Comparison of ENCODE assay signal across 2 cellular contexts in the genomic region with DNA sequence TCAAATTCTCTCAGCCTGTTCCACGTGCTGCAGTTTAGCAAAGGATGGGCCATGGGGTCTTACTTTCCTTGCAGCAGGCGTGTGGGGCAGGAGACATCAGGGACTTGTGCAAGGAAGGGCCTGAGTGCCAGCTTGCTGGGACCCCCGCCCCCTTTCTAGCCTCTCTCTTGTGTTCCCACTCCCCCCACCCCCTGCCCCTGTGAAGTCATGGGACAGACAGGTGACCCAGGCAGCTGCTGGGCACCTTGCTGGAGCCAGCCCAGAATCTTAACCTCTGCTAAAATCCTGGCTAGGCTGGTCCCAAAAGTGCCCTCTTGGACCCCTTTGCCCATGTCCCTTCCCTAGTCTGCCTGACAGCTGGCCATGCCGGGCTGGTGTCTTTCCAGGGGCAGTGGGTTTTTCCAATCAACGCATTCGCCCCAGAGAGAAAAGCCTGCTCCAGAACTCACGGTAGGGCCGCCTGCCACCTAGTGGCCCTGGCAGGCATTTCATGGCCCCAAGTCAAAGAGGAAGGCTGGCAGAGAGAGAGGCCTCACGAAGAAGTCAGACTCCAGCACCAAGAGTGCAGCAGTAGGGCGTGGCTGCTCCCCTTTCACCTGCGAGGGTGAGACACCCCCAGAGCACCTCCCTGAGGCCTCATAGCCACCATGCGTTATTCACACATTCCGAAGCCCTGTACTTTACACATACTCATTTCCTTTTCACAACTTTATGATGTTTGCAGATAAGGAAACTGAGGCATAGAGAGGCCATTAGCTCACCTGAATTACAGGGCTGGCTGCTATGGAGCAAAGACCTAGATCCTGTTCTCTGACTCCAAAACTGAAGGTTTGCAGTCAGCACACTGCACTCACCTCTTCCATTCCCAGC.
TF ChIP-seq lines count a peak whose summit lies in the region.

No MANE protein-coding gene starts in this region.

TF ChIP-seq in HCT116, 20 proteins besides CTCF, POLR2A, EP300 and RAD21 (continued from another document):
- TF ChIP-seq ZFX (IDR thresholded peaks at IDR 0.05) (no peak), EGR1 (IDR thresholded peaks at IDR 0.05; ENCODE audit: low read depth) (no peak), SP1 (IDR thresholded peaks at IDR 0.05; ENCODE audit: low read depth) (no peak), ZNF274 (IDR thresholded peaks at IDR 0.05; ENCODE audit: low read depth, low read length) (no peak), CEBPB (IDR thresholded peaks at IDR 0.05; ENCODE audit: low read depth) (no peak), SRF (IDR thresholded peaks at IDR 0.05; ENCODE audit: low read depth) (no peak), JUND (IDR thresholded peaks at IDR 0.05) (no peak), FOSL1 (IDR thresholded peaks at IDR 0.05; ENCODE audit: low read depth) (no peak), POLR2AphosphoS5 (IDR thresholded peaks at IDR 0.05; ENCODE audit: low read depth, low read length) (no peak), TCF7L2 (IDR thresholded peaks at IDR 0.05; ENCODE audit: borderline replicate concordance, extremely low read depth, insufficient read depth, insufficient read length) (no peak), EZH2phosphoT487 (IDR thresholded peaks at IDR 0.05; ENCODE audit: borderline replicate concordance) (no peak), EZH2 (IDR thresholded peaks at IDR 0.05) (no peak), SIN3A (IDR thresholded peaks at IDR 0.05; ENCODE audit: low read depth) (no peak)
- TF ChIP-seq, protein P1, sequence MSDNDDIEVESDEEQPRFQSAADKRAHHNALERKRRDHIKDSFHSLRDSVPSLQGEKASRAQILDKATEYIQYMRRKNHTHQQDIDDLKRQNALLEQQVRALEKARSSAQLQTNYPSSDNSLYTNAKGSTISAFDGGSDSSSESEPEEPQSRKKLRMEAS (IDR thresholded peaks at IDR 0.05) = no peak
- TF ChIP-seq, protein P2, sequence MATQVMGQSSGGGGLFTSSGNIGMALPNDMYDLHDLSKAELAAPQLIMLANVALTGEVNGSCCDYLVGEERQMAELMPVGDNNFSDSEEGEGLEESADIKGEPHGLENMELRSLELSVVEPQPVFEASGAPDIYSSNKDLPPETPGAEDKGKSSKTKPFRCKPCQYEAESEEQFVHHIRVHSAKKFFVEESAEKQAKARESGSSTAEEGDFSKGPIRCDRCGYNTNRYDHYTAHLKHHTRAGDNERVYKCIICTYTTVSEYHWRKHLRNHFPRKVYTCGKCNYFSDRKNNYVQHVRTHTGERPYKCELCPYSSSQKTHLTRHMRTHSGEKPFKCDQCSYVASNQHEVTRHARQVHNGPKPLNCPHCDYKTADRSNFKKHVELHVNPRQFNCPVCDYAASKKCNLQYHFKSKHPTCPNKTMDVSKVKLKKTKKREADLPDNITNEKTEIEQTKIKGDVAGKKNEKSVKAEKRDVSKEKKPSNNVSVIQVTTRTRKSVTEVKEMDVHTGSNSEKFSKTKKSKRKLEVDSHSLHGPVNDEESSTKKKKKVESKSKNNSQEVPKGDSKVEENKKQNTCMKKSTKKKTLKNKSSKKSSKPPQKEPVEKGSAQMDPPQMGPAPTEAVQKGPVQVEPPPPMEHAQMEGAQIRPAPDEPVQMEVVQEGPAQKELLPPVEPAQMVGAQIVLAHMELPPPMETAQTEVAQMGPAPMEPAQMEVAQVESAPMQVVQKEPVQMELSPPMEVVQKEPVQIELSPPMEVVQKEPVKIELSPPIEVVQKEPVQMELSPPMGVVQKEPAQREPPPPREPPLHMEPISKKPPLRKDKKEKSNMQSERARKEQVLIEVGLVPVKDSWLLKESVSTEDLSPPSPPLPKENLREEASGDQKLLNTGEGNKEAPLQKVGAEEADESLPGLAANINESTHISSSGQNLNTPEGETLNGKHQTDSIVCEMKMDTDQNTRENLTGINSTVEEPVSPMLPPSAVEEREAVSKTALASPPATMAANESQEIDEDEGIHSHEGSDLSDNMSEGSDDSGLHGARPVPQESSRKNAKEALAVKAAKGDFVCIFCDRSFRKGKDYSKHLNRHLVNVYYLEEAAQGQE (IDR thresholded peaks at IDR 0.05; ENCODE audit: low read depth) = no peak
- TF ChIP-seq, protein P3, sequence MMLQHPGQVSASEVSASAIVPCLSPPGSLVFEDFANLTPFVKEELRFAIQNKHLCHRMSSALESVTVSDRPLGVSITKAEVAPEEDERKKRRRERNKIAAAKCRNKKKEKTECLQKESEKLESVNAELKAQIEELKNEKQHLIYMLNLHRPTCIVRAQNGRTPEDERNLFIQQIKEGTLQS (IDR thresholded peaks at IDR 0.05) = no peak
- TF ChIP-seq, protein P4, sequence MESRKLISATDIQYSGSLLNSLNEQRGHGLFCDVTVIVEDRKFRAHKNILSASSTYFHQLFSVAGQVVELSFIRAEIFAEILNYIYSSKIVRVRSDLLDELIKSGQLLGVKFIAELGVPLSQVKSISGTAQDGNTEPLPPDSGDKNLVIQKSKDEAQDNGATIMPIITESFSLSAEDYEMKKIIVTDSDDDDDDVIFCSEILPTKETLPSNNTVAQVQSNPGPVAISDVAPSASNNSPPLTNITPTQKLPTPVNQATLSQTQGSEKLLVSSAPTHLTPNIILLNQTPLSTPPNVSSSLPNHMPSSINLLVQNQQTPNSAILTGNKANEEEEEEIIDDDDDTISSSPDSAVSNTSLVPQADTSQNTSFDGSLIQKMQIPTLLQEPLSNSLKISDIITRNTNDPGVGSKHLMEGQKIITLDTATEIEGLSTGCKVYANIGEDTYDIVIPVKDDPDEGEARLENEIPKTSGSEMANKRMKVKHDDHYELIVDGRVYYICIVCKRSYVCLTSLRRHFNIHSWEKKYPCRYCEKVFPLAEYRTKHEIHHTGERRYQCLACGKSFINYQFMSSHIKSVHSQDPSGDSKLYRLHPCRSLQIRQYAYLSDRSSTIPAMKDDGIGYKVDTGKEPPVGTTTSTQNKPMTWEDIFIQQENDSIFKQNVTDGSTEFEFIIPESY (IDR thresholded peaks at IDR 0.05; ENCODE audit: extremely low read depth, insufficient replicate concordance, low read length) = no peak

TF ChIP-seq in H1, 55 proteins besides CTCF, POLR2A, EP300 and RAD21:
- TF ChIP-seq KDM4A (IDR thresholded peaks at IDR 0.05; ENCODE audit: low read depth, low read length, severe bottlenecking) (no peak), CBX5 (IDR thresholded peaks at IDR 0.05; ENCODE audit: low read depth, low read length) (no peak), CHD1 (IDR thresholded peaks at IDR 0.05; ENCODE audit: low read depth, low read length) (no peak), BACH1 (IDR thresholded peaks at IDR 0.05; ENCODE audit: low read length) (no peak), EGR1 (IDR thresholded peaks at IDR 0.05; ENCODE audit: borderline replicate concordance, low read depth, low read length) (no peak), CEBPB (IDR thresholded peaks at IDR 0.05; ENCODE audit: low read depth, low read length) (no peak), TCF12 (IDR thresholded peaks at IDR 0.05; ENCODE audit: low read depth, low read length) (no peak), ZNF274 (IDR thresholded peaks at IDR 0.05; ENCODE audit: borderline replicate concordance, extremely low read depth, low read length) (no peak), SP4 (IDR thresholded peaks at IDR 0.05; ENCODE audit: low read length) (no peak), MAFK (IDR thresholded peaks at IDR 0.05; ENCODE audit: low read depth, low read length) (no peak), SIRT6 (IDR thresholded peaks at IDR 0.05; ENCODE audit: low read length) (no peak), POLR2AphosphoS5 (IDR thresholded peaks at IDR 0.05; ENCODE audit: low read depth, low read length) (no peak), GTF2F1 (IDR thresholded peaks at IDR 0.05; ENCODE audit: borderline replicate concordance, low read depth, low read length) (no peak), CREB1 (IDR thresholded peaks at IDR 0.05) (no peak), YY1 (IDR thresholded peaks at IDR 0.05; ENCODE audit: low read depth, low read length) (peak; percentile 44; the same call in 1 of the 2 replicates), SRF (IDR thresholded peaks at IDR 0.05; ENCODE audit: low read depth, low read length) (no peak), NRF1 (IDR thresholded peaks at IDR 0.05; ENCODE audit: low read depth, low read length) (no peak), RBBP5 (IDR thresholded peaks at IDR 0.05; ENCODE audit: borderline replicate concordance, low read depth, low read length) (no peak), JUN (IDR thresholded peaks at IDR 0.05; ENCODE audit: low read depth, low read length) (no peak), BRCA1 (IDR thresholded peaks at IDR 0.05; ENCODE audit: low read depth, low read length) (no peak), BCL11A (IDR thresholded peaks at IDR 0.05; ENCODE audit: low read depth in 2 of 2, low read length in 2 of 2) (no peak), CBX8 (IDR thresholded peaks at IDR 0.05; ENCODE audit: borderline replicate concordance, low read depth, low read length) (no peak), NANOG (IDR thresholded peaks at IDR 0.05; ENCODE audit: insufficient read depth, low read depth, low read length, poor library complexity, severe bottlenecking) (no peak), HDAC6 (IDR thresholded peaks at IDR 0.05; ENCODE audit: low read depth, low read length) (no peak), RNF2 (IDR thresholded peaks at IDR 0.05; ENCODE audit: borderline replicate concordance, low read depth, low read length, missing control alignments, poor library complexity, severe bottlenecking) (no peak), ASH2L (IDR thresholded peaks at IDR 0.05; ENCODE audit: low read length) (no peak), JUND (IDR thresholded peaks at IDR 0.05; ENCODE audit: low read length) (0 out of 2 replicates have a peak, but pooled peaks have one; percentile 9), GABPA (IDR thresholded peaks at IDR 0.05; ENCODE audit: borderline replicate concordance, insufficient read depth, low read length) (peak; percentile 58; the same call in 1 of the 2 replicates), TEAD4 (IDR thresholded peaks at IDR 0.05; ENCODE audit: low read depth, low read length) (no peak), SIN3A (conservative IDR thresholded peaks at IDR 0.05 in 1 of 2, IDR thresholded peaks at IDR 0.05 in 1 of 2; ENCODE audit: low read depth in 1 of 2, low read length in 2 of 2) (0 out of 4 replicates have a peak, but pooled peaks of 1 of the 2 experiments have one; percentile 59), EZH2 (IDR thresholded peaks at IDR 0.05; ENCODE audit: low read depth, low read length, severe bottlenecking) (no peak), SIX5 (IDR thresholded peaks at IDR 0.05; ENCODE audit: low read depth, low read length) (no peak), TAF1 (IDR thresholded peaks at IDR 0.05; ENCODE audit: low read depth, low read length) (no peak)
- TF ChIP-seq, protein P1 (IDR thresholded peaks at IDR 0.05) = peak; percentile 40; the same call in 1 of the 2 replicates
- TF ChIP-seq, protein P3 (IDR thresholded peaks at IDR 0.05; ENCODE audit: insufficient read depth, low read depth, low read length) = no peak
- TF ChIP-seq, protein P5, sequence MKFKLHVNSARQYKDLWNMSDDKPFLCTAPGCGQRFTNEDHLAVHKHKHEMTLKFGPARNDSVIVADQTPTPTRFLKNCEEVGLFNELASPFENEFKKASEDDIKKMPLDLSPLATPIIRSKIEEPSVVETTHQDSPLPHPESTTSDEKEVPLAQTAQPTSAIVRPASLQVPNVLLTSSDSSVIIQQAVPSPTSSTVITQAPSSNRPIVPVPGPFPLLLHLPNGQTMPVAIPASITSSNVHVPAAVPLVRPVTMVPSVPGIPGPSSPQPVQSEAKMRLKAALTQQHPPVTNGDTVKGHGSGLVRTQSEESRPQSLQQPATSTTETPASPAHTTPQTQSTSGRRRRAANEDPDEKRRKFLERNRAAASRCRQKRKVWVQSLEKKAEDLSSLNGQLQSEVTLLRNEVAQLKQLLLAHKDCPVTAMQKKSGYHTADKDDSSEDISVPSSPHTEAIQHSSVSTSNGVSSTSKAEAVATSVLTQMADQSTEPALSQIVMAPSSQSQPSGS (IDR thresholded peaks at IDR 0.05; ENCODE audit: low read length) = no peak
- TF ChIP-seq, protein P6, sequence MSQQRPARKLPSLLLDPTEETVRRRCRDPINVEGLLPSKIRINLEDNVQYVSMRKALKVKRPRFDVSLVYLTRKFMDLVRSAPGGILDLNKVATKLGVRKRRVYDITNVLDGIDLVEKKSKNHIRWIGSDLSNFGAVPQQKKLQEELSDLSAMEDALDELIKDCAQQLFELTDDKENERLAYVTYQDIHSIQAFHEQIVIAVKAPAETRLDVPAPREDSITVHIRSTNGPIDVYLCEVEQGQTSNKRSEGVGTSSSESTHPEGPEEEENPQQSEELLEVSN (IDR thresholded peaks at IDR 0.05) = no peak
